In genomic region chr15:63909819-63910437, GRCh38 we compare ENCODE assay signal across 12 cellular contexts.
DNase-seq lines count a peak whose midpoint lies in the region; ATAC-seq lines count a peak whose summit lies in the region.
"Had no signal": no experiment of that assay in that cellular context is flagged by ENCODE, and none has a peak within 500 bp of the region (broad histone marks: within the 10 kb centered on the region; RNA-seq: fewer than 3 reads in every experiment).

No MANE protein-coding gene starts in this region.

- ATAC-seq in left ventricle myocardium superior (peak; percentile 28), GM18511 (IDR thresholded peaks at IDR 0.05; ENCODE audit: unreplicated experiment) (no peak)
- ATAC-seq: effector memory CD8-positive, alpha-beta T cell had no signal

- no peak overlapping the region for H3K4me3 ChIP-seq in skeletal muscle cell (ENCODE audit: low read depth, low read length)
- H3K4me3 ChIP-seq: SJSA1 had no signal

- peak; percentile 75 for DNase-seq in GM04504 (ENCODE audit: low read depth)
- peak; percentile 48 for DNase-seq in amniotic epithelial cell (ENCODE audit: low read depth)
- DNase-seq in left ventricle myocardium superior, result no peak
- peak; percentile 40 for DNase-seq in skeletal muscle cell (ENCODE audit: low read depth)
- DNase-seq in MV-4-11 (lab: John Stamatoyannopoulos, UW), result no peak
- no peak for DNase-seq in hypothalamus (lab: John Stamatoyannopoulos, UW)
- DNase-seq in ecto neural progenitor cell (ENCODE audit: low spot score), result no peak
- DNase-seq: effector memory CD8-positive, alpha-beta T cell; naive B cell; NCI-H1092 had no signal

- intact Hi-C loops in left ventricle myocardium superior (cut with micrococcal nuclease), result no loop called here

Comparison
In these comparisons a context has a peak if more than half of its experiments do, and no peak if none do; other contexts are left out.
1. DNase-seq: peak in GM04504 (single experiment), amniotic epithelial cell (single experiment) and skeletal muscle cell (single experiment); none in left ventricle myocardium superior (single experiment), MV-4-11 (single experiment), hypothalamus (0 of 51) and ecto neural progenitor cell (single experiment).